ENCODE assay signal across 2 cellular contexts in genomic region chr12:56804684-56805083, GRCh38.
TF ChIP-seq lines count a peak whose summit lies in the region.

No MANE protein-coding gene starts in this region.

TF ChIP-seq in H1, 55 proteins besides CTCF, POLR2A, EP300 and RAD21 (continued from another document):
- TF ChIP-seq POLR2AphosphoS5 (IDR thresholded peaks at IDR 0.05; ENCODE audit: low read depth, low read length) (no peak), KDM4A (IDR thresholded peaks at IDR 0.05; ENCODE audit: low read depth, low read length, severe bottlenecking) (no peak), CREB1 (IDR thresholded peaks at IDR 0.05) (no peak), CEBPB (IDR thresholded peaks at IDR 0.05; ENCODE audit: low read depth, low read length) (no peak)

TF ChIP-seq in liver, 16 proteins besides CTCF, POLR2A, EP300 and RAD21 (continued from another document):
- TF ChIP-seq HNF4A (conservative IDR thresholded peaks at IDR 0.05) (peak; percentile 26 to 54), YY1 (IDR thresholded peaks at IDR 0.05) (no peak)
